In genomic region chr1:200732438-200732837, GRCh38 we compare ENCODE assay signal across 17 cellular contexts.
"Had no signal": no experiment of that assay in that cellular context is flagged by ENCODE, and none has a peak within 500 bp of the region (broad histone marks: within the 10 kb centered on the region; RNA-seq: fewer than 3 reads in every experiment).

No MANE protein-coding gene starts in this region.

- H3K4me1 ChIP-seq: gastroesophageal sphincter had no signal

- H3K36me3 Mint-ChIP-seq: activated CD4-positive, alpha-beta memory T cell treated with anti-CD3 and anti-CD28 coated beads for 36 hours; activated CD8-positive, alpha-beta memory T cell treated with anti-CD3 and anti-CD28 coated beads, Interleukin-2, amount 10 ng/mL, durations not matched to agents 7 days and 5 days; activated naive CD4-positive, alpha-beta T cell treated with anti-CD3 and anti-CD28 coated beads, Interleukin-2, amount 10 ng/mL, durations not matched to agents 7 days and 5 days; stimulated activated memory B cell treated with anti-CD40 and anti-IgM and Interleukin-4, amounts not matched to agents 10 μg/mL and 1 μg/mL and 100 μg/mL, for 72 hours had no signal

- H3K4me3 Mint-ChIP-seq: activated CD4-positive, alpha-beta memory T cell treated with anti-CD3 and anti-CD28 coated beads for 36 hours; activated CD8-positive, alpha-beta memory T cell treated with anti-CD3 and anti-CD28 coated beads, Interleukin-2, amount 10 ng/mL, durations not matched to agents 7 days and 5 days; activated naive CD4-positive, alpha-beta T cell treated with anti-CD3 and anti-CD28 coated beads, Interleukin-2, amount 10 ng/mL, durations not matched to agents 7 days and 5 days; neural crest cell; stimulated activated memory B cell treated with anti-CD40 and anti-IgM and Interleukin-4, amounts not matched to agents 10 μg/mL and 1 μg/mL and 100 μg/mL, for 72 hours had no signal

- H3K27me3 ChIP-seq: ascending aorta, gastroesophageal sphincter, tibial artery had no signal

- H3K4me3 ChIP-seq: ascending aorta, gastroesophageal sphincter, heart right ventricle, tibial artery had no signal

- H3K27ac ChIP-seq: ascending aorta, gastroesophageal sphincter, heart right ventricle, tibial artery had no signal

- H3K9me3 Mint-ChIP-seq: activated CD4-positive, alpha-beta memory T cell treated with anti-CD3 and anti-CD28 coated beads for 36 hours; activated naive CD4-positive, alpha-beta T cell treated with anti-CD3 and anti-CD28 coated beads, Interleukin-2, amount 10 ng/mL, durations not matched to agents 7 days and 5 days; activated T-helper 2 cell treated with anti-CD3 and anti-CD28 coated beads, Interferon-gamma antibody, Interleukin-2, Interleukin-4, amounts not matched to agents 10 μg/mL and 5 μg/mL and 100 μg/mL, durations not matched to agents 14 hours and 24 hours and 36 hours; neural crest cell; stimulated activated memory B cell treated with anti-CD40 and anti-IgM and Interleukin-4, amounts not matched to agents 10 μg/mL and 1 μg/mL and 100 μg/mL, for 72 hours had no signal

- H3K36me3 ChIP-seq: ascending aorta, gastroesophageal sphincter, heart right ventricle, tibial artery had no signal

- H3K4me1 Mint-ChIP-seq: stimulated activated memory B cell treated with anti-CD40 and anti-IgM and Interleukin-4, amounts not matched to agents 10 μg/mL and 1 μg/mL and 100 μg/mL, for 72 hours had no signal

- H3K27me3 Mint-ChIP-seq: activated CD4-positive, alpha-beta memory T cell treated with anti-CD3 and anti-CD28 coated beads for 36 hours had no signal

- FAIRE-seq: urothelium cell line had no signal

- H3K27ac Mint-ChIP-seq: activated CD4-positive, alpha-beta memory T cell treated with anti-CD3 and anti-CD28 coated beads for 36 hours; activated CD8-positive, alpha-beta memory T cell treated with anti-CD3 and anti-CD28 coated beads, Interleukin-2, amount 10 ng/mL, durations not matched to agents 7 days and 5 days; activated naive CD4-positive, alpha-beta T cell treated with anti-CD3 and anti-CD28 coated beads, Interleukin-2, amount 10 ng/mL, durations not matched to agents 7 days and 5 days; activated T-helper 2 cell treated with anti-CD3 and anti-CD28 coated beads, Interferon-gamma antibody, Interleukin-2, Interleukin-4, amounts not matched to agents 10 μg/mL and 5 μg/mL and 100 μg/mL, durations not matched to agents 14 hours and 24 hours and 36 hours; stimulated activated memory B cell treated with anti-CD40 and anti-IgM and Interleukin-4, amounts not matched to agents 10 μg/mL and 1 μg/mL and 100 μg/mL, for 72 hours had no signal

- DNase-seq: activated CD4-positive, alpha-beta memory T cell treated with anti-CD3 and anti-CD28 coated beads for 36 hours; activated CD4-positive, alpha-beta T cell treated with anti-CD3 and anti-CD28 coated beads for 1 hour; activated CD8-positive, alpha-beta memory T cell treated with anti-CD3 and anti-CD28 coated beads, Interleukin-2, amount 10 ng/mL, durations not matched to agents 7 days and 5 days; activated naive CD4-positive, alpha-beta T cell treated with anti-CD3 and anti-CD28 coated beads, Interleukin-2, amount 10 ng/mL, durations not matched to agents 7 days and 5 days; activated T-cell treated with anti-CD3 and anti-CD28 coated beads, Interleukin-2, amount 50 U/mL, for 1 hour; heart right ventricle; islet precursor cell; midbrain; stimulated activated CD4-positive, alpha-beta T cell treated with anti-CD3 and anti-CD28 coated beads, Interleukin-2, amount 100 ng/mL, for 48 hours; T1000; tibial artery had no signal

- ATAC-seq: activated CD8-positive, alpha-beta memory T cell treated with anti-CD3 and anti-CD28 coated beads, Interleukin-2, amount 10 ng/mL, durations not matched to agents 7 days and 5 days; gastroesophageal sphincter; heart right ventricle; stimulated activated memory B cell treated with anti-CD40 and anti-IgM and Interleukin-4, amounts not matched to agents 10 μg/mL and 1 μg/mL and 100 μg/mL, for 72 hours had no signal
